In genomic region chr19:17469092-17469370, GRCh38 we compare ENCODE assay signal across 10 cellular contexts. TPM values are rescaled to one million over a fixed set of nuclear protein-coding genes. Genes with fewer than 3 reads are reported as not detected.
DNase-seq lines count a peak whose midpoint lies in the region; ATAC-seq and TF ChIP-seq lines count a peak whose summit lies in the region.
"Had no signal": no experiment of that assay in that cellular context is flagged by ENCODE, and none has a peak within 500 bp of the region (broad histone marks: within the 10 kb centered on the region; RNA-seq: fewer than 3 reads in every experiment).

No MANE protein-coding gene starts in this region.

- BruUV-seq in OCI-LY7 (replicated peaks; lab: Mats Ljungman, UMichigan) = no TSS peak

- H3K4me2 ChIP-seq in DOHH2 (ENCODE audit: low read length) (peak overlapping the region; percentile 97), OCI-LY7 (ENCODE audit: low read length) (peak overlapping the region; percentile 82)

- H3K4me3 ChIP-seq in DOHH2 (ENCODE audit: low read length) = peak overlapping the region; percentile 93
- H3K4me3 ChIP-seq in OCI-LY7 (ENCODE audit: low read depth, low read length, poor library complexity, severe bottlenecking) = peak overlapping the region; percentile 70
- peak overlapping the region; percentile 74 for H3K4me3 ChIP-seq in epithelial cell of proximal tubule (ENCODE audit: low read depth, low read length)
- H3K4me3 ChIP-seq in ovary = peak overlapping the region; percentile 90

- no peaks in the 10 kb centered on the region for H3K9me3 ChIP-seq in DOHH2 (ENCODE audit: control insufficient read depth, insufficient read depth, low read length)
- no peaks in the 10 kb centered on the region for H3K9me3 ChIP-seq in OCI-LY7 (ENCODE audit: low read length)
- H3K9me3 ChIP-seq in ovary = no peaks in the 10 kb centered on the region

- DNase-seq in OCI-LY7 (ENCODE audit: low spot score) (no peak), epithelial cell of proximal tubule (ENCODE audit: low read depth) (no peak), ovary (no peak), GM19240 (ENCODE audit: insufficient read length, low spot score) (no peak), NOMO-1 treated with DMSO at 0.1 percent for 48 hours (lab: John Stamatoyannopoulos, UW; ENCODE audit: unreplicated experiment) (no peak)
- no peak for DNase-seq in effector CD8-positive, alpha-beta T cell (lab: John Stamatoyannopoulos, UW)

- no peaks in the 10 kb centered on the region for H4K20me1 ChIP-seq in DOHH2 (ENCODE audit: control insufficient read depth, insufficient read depth, low read depth, low read length)
- no peaks in the 10 kb centered on the region for H4K20me1 ChIP-seq in OCI-LY7 (ENCODE audit: insufficient read depth, low read length)

- no peaks in the 10 kb centered on the region for H3K36me3 ChIP-seq in DOHH2 (ENCODE audit: control insufficient read depth, low read length)
- H3K36me3 ChIP-seq in OCI-LY7 (ENCODE audit: insufficient read depth, low read length) = no peaks in the 10 kb centered on the region
- H3K36me3 ChIP-seq in ovary = no peaks in the 10 kb centered on the region

- TF ChIP-seq CTCF in DOHH2 (IDR thresholded peaks at IDR 0.05; ENCODE audit: low read depth, low read length, poor library complexity, severe bottlenecking) (no peak), OCI-LY7 (conservative IDR thresholded peaks at IDR 0.05; ENCODE audit: low read length) (no peak), epithelial cell of proximal tubule (conservative IDR thresholded peaks at IDR 0.05; ENCODE audit: low read depth, low read length) (no peak), ovary (IDR thresholded peaks at IDR 0.05) (peak in 1 of 3 donors; percentile 13)

- no peak for TF ChIP-seq POLR2A in ovary (IDR thresholded peaks at IDR 0.05)

- 0 to 6% (median 1%) methylated on average over 11 of the region's 11 CpGs for WGBS in ovary, 3 donors

- ATAC-seq in HG03025 (IDR thresholded peaks at IDR 0.05; ENCODE audit: low FRiP score, unreplicated experiment) = no peak

- TF ChIP-seq EP300 in ovary (IDR thresholded peaks at IDR 0.05) = no peak

- CTCF ChIA-PET in OCI-LY7 (lab: Charles Lee; ENCODE audit: unreplicated experiment) = no interaction called here

- H3F3A ChIP-seq in DOHH2 (ENCODE audit: control insufficient read depth, insufficient read depth) = peaks cover 3% of the 10 kb centered on the region; the same call in 1 of the 2 replicates

- H3K79me2 ChIP-seq in DOHH2 (ENCODE audit: control insufficient read depth, low read length) (no peaks in the 10 kb centered on the region), OCI-LY7 (ENCODE audit: insufficient read depth, low read depth, low read length) (no peaks in the 10 kb centered on the region)

- H2AFZ ChIP-seq in OCI-LY7 (ENCODE audit: low read length) = peak overlapping the region; percentile 40; the same call in 1 of the 2 replicates

- H3K27me3 ChIP-seq in DOHH2 (ENCODE audit: control insufficient read depth, low read length) = peaks cover 16% of the 10 kb centered on the region
- H3K27me3 ChIP-seq in ovary = no peaks in the 10 kb centered on the region

- H3K9me2 ChIP-seq in DOHH2 (replicated peaks; ENCODE audit: control insufficient read depth, low read length) (no peaks in the 10 kb centered on the region), OCI-LY7 (ENCODE audit: insufficient read depth, low read length) (no peaks in the 10 kb centered on the region)

- H3K27ac ChIP-seq in DOHH2 (ENCODE audit: low read depth, low read length) (no peak overlapping the region), OCI-LY7 (ENCODE audit: low read depth, low read length, poor library complexity, severe bottlenecking) (no peak overlapping the region), ovary (peak overlapping the region; percentile 83 to 86)

- intact Hi-C loops in OCI-LY7 (cut with micrococcal nuclease; ENCODE audit: unreplicated experiment) = loop anchor here (5.0 kb wide), 1 partner anchor 62 kb away; the partner anchor contains the start of gene BST2
- intact Hi-C loops in ovary (cut with DNase I) = loop anchor here (5.0 to 10.0 kb wide), 5 partner anchors 47 to 124 kb away; partner anchors contain the start of genes CCDC194 (in 3 of the 4) and MVB12A (in 1 of the 4)

- H3K4me1 ChIP-seq in DOHH2 (ENCODE audit: control insufficient read depth, low read length) = peaks cover 34% of the 10 kb centered on the region
- peaks cover 30% of the 10 kb centered on the region for H3K4me1 ChIP-seq in OCI-LY7 (ENCODE audit: insufficient read depth, low read length, poor library complexity, severe bottlenecking)
- H3K4me1 ChIP-seq in ovary (ENCODE audit: insufficient read depth) = peaks cover 12% of the 10 kb centered on the region

- POLR2A ChIA-PET in OCI-LY7 (lab: Charles Lee) = interaction anchor here (0.9 kb wide), 1 partner anchor 12 kb away, joined by 7 read pairs; no protein-coding TSS in a partner anchor

RNA-seq across cellular contexts. Expression of gene SLC27A1, which starts 1.3 kb away (rescaled TPM):
- total RNA-seq in OCI-LY7 (2014; rRNA removed; shearing (Covaris generic)) = 2.5 and 3.3 TPM in 2 replicates
- total RNA-seq in OCI-LY7 (2022) = 2.7 and 3.2 TPM in 2 replicates
- 2.5 and 7.0 TPM in 2 replicates for total RNA-seq in epithelial cell of proximal tubule
- total RNA-seq in ovary = 10 to 100 TPM; 27.3 to 43.1 (median 37.8) TPM
- 10 to 100 TPM in 1 of 2 donors, 1 to 10 TPM in 1; 4.6 to 42.3 TPM for polyA plus RNA-seq in ovary

RNA-seq across cellular contexts. Expression of gene NXNL1, which starts 8.3 kb away (rescaled TPM):
- total RNA-seq in OCI-LY7 (2014; rRNA removed; shearing (Covaris generic)) = not detected in 2 replicates
- total RNA-seq in OCI-LY7 (2022) (not detected in 2 replicates), epithelial cell of proximal tubule (not detected in 2 replicates), ovary (not detected)
- polyA plus RNA-seq in ovary = under 1 TPM in 1 of 2 donors, not detected in 1; 0.11 TPM
- total RNA-seq: HT1080 had no signal

RNA-seq across cellular contexts. Expression of gene TMEM221, which starts 20.6 kb away (rescaled TPM):
- total RNA-seq in OCI-LY7 (2014; rRNA removed; shearing (Covaris generic)) = not detected in 2 replicates
- total RNA-seq in OCI-LY7 (2022) (not detected in 2 replicates), epithelial cell of proximal tubule (not detected in 2 replicates), ovary (10 to 100 TPM in 2 of 7 donors, 1 to 10 TPM in 5; 1.4 to 14.1 (median 7.5) TPM)
- polyA plus RNA-seq in ovary = 1 to 10 TPM; 2.5 to 3.2 TPM
- total RNA-seq: HT1080, mesenteric fat pad had no signal

RNA-seq across cellular contexts. Expression of gene PGLS, which starts 42.4 kb away (rescaled TPM):
- total RNA-seq in OCI-LY7 (2014; rRNA removed; shearing (Covaris generic)) = 86.5 and 107 TPM in 2 replicates
- total RNA-seq in OCI-LY7 (2022) (146 and 158 TPM in 2 replicates), epithelial cell of proximal tubule (83.6 and 123 TPM in 2 replicates), ovary (10 to 100 TPM; 43.9 to 93.0 (median 73.9) TPM)
- 10 to 100 TPM; 11.0 to 72.3 TPM for polyA plus RNA-seq in ovary

RNA-seq across cellular contexts. Expression of gene MVB12A, which starts 49.2 kb away (rescaled TPM):
- 47.4 and 57.3 TPM in 2 replicates for total RNA-seq in OCI-LY7 (2014; rRNA removed; shearing (Covaris generic))
- total RNA-seq in OCI-LY7 (2022) = 55.5 and 65.1 TPM in 2 replicates
- total RNA-seq in epithelial cell of proximal tubule = 78.6 and 91.6 TPM in 2 replicates
- 10 to 100 TPM; 54.4 to 90.4 (median 81.4) TPM for total RNA-seq in ovary
- polyA plus RNA-seq in ovary = 10 to 100 TPM in 1 of 2 donors, 1 to 10 TPM in 1; 7.6 to 77.8 TPM

Comparison
In these comparisons a context has a peak if more than half of its experiments do, and no peak if none do; other contexts are left out.
1. H3K27ac ChIP-seq: peak in ovary (2 of 2); none in DOHH2 (single experiment) and OCI-LY7 (single experiment).
2. Peak in every context shown above with its lines, with median percentiles within 50 percentile points of each other: H3K4me3 ChIP-seq.